Comparison of ENCODE assay signal across 25 cellular contexts in genomic region chr18:70197844-70198243, GRCh38. TPM values are rescaled to one million over a fixed set of nuclear protein-coding genes. Genes with fewer than 3 reads are reported as not detected.
DNase-seq lines count a peak whose midpoint lies in the region; ATAC-seq, FAIRE-seq and TF ChIP-seq lines count a peak whose summit lies in the region.
"Had no signal": no experiment of that assay in that cellular context is flagged by ENCODE, and none has a peak within 500 bp of the region (broad histone marks: within the 10 kb centered on the region; RNA-seq: fewer than 3 reads in every experiment).

No MANE protein-coding gene starts in this region.

- no peak for ATAC-seq in A549
- no peak for ATAC-seq in HCT116
- peak in 3 of 4 donors; percentile 43 to 59 (median 58) for ATAC-seq in right lobe of liver
- ATAC-seq in left colon = no peak
- ATAC-seq: CD8-positive, alpha-beta T cell; GM23338 had no signal

- no peaks in the 10 kb centered on the region for H3K27me3 ChIP-seq in HCT116 (ENCODE audit: insufficient read depth, low read length)
- H3K27me3 ChIP-seq in right lobe of liver = no peaks in the 10 kb centered on the region
- no peaks in the 10 kb centered on the region for H3K27me3 ChIP-seq in transverse colon

- no peak overlapping the region for H3K4me3 Mint-ChIP-seq in activated T-cell treated with anti-CD3 and anti-CD28 coated beads, Interleukin-2, amount 50 U/mL, for 24 hours
- H3K4me3 Mint-ChIP-seq: B cell; CD8-positive, alpha-beta T cell; GM23338; IgD-negative memory B cell had no signal

- in situ Hi-C loops in transverse colon (cut with MboI; ENCODE audit: low pct_ligation_motif_present in 1 of 4, low pct_unique_long_range_greater_than_20kb in 1 of 4, low sequenced_read_pairs in 3 of 4) = loop anchor here (5.0 kb wide), 3 partner anchors 234 to 249 kb away; no protein-coding TSS in a partner anchor

- WGBS in A549 (ENCODE audit: missing lambda C conversion rate) = 60% methylated on average over 3 of the region's 3 CpGs
- WGBS in right lobe of liver (ENCODE audit: insufficient coverage, low coverage, low lambda C conversion rate, missing lambda C conversion rate) = 22% methylated on average over 3 of the region's 3 CpGs
- 45% methylated on average over 3 of the region's 3 CpGs for WGBS in transverse colon (ENCODE audit: low coverage in 1 of 2), 2 donors

- H3K27ac ChIP-seq in A549 (peak overlapping the region; percentile 73 to 81), HCT116 (ENCODE audit: low read depth, low read length) (peak overlapping the region; percentile 19), right lobe of liver (no peak overlapping the region), transverse colon (no peak overlapping the region)
- H3K27ac ChIP-seq: C4-2B, RWPE1 had no signal

- no peak overlapping the region for H3K4me2 ChIP-seq in A549
- no peak overlapping the region for H3K4me2 ChIP-seq in HCT116 (ENCODE audit: low read length)
- H3K4me2 ChIP-seq: GM23338 had no signal

- no peaks in the 10 kb centered on the region for H4K20me1 ChIP-seq in HCT116 (ENCODE audit: insufficient read depth)

- intact Hi-C loops in HCT116 (cut with micrococcal nuclease) (loop anchor here (2.0 to 5.0 kb wide), 2 partner anchors 89 to 253 kb away; partner anchors contain the start of gene SOCS6), right lobe of liver (cut with DNase I) (loop anchor here in 1 of 2 donors (10.0 kb wide), 1 partner anchor 237 kb away; no protein-coding TSS in a partner anchor), left colon (cut with DNase I, micrococcal nuclease) (loop anchor here (5.0 to 10.0 kb wide), 2 partner anchors 247 to 254 kb away; no protein-coding TSS in a partner anchor), transverse colon (cut with DNase I; ENCODE audit: low total_unique reads) (loop anchor here (5.0 kb wide), 1 partner anchor 234 kb away; no protein-coding TSS in a partner anchor)

- H3K4me1 ChIP-seq in A549 (peaks cover 35% of the 10 kb centered on the region), HCT116 (ENCODE audit: control insufficient read depth in 1 of 2, insufficient read depth in 2 of 2, low read length in 2 of 2) (peaks cover 20 to 25% of the 10 kb centered on the region in 2 experiments), right lobe of liver (peaks cover 0 to 8% (median 0%) of the 10 kb centered on the region in 4 donors), transverse colon (no peaks in the 10 kb centered on the region)
- H3K4me1 ChIP-seq: HAP-1 had no signal

- peaks cover 48% of the 10 kb centered on the region for H3K4me1 Mint-ChIP-seq in activated T-cell treated with anti-CD3 and anti-CD28 coated beads, Interleukin-2, amount 50 U/mL, for 24 hours (ENCODE audit: low read depth)
- H3K4me1 Mint-ChIP-seq: GM23338 had no signal

- CTCF ChIA-PET in A549 (lab: Yijun Ruan, JAX) (interaction anchor here (1.4 to 4.5 kb wide), 2 partner anchors 235 to 253 kb away, joined by 5 to 26 read pairs; no protein-coding TSS in a partner anchor), HCT116 (lab: Charles Lee) (interaction anchor here (1.2 kb wide), 1 partner anchor 236 kb away, joined by 4 read pairs; no protein-coding TSS in a partner anchor)

- H3K9me3 ChIP-seq in A549 (no peaks in the 10 kb centered on the region), HCT116 (ENCODE audit: control insufficient read depth in 1 of 2, insufficient read depth in 1 of 2, low read depth in 1 of 2, low read length in 2 of 2) (no peaks in the 10 kb centered on the region), right lobe of liver (no peaks in the 10 kb centered on the region), transverse colon (no peaks in the 10 kb centered on the region)
- H3K9me3 ChIP-seq: HAP-1 had no signal

- no peak overlapping the region for H3K4me3 ChIP-seq in A549
- H3K4me3 ChIP-seq in HCT116 (replicated peaks in 1 of 2; ENCODE audit: low read depth in 1 of 2, low read length in 2 of 2) = no peak overlapping the region
- H3K4me3 ChIP-seq in right lobe of liver = no peak overlapping the region
- H3K4me3 ChIP-seq in transverse colon = no peak overlapping the region
- H3K4me3 ChIP-seq: GM23338, HAP-1 had no signal

- TF ChIP-seq EP300 in A549 (IDR thresholded peaks at IDR 0.05) (no peak), transverse colon (IDR thresholded peaks at IDR 0.05; ENCODE audit: low read depth) (no peak)

- H3K9me3 Mint-ChIP-seq in activated T-cell treated with anti-CD3 and anti-CD28 coated beads, Interleukin-2, amount 50 U/mL, for 24 hours = no peaks in the 10 kb centered on the region
- H3K9me3 Mint-ChIP-seq: CD8-positive, alpha-beta T cell; GM23338; IgD-negative memory B cell had no signal

- peaks cover 84% of the 10 kb centered on the region for H3K79me2 ChIP-seq in HCT116 (ENCODE audit: insufficient read depth, low read length)

- H3K27ac Mint-ChIP-seq in activated T-cell treated with anti-CD3 and anti-CD28 coated beads, Interleukin-2, amount 50 U/mL, for 24 hours = peak overlapping the region; percentile 32
- H3K27ac Mint-ChIP-seq: B cell; CD8-positive, alpha-beta T cell; GM23338; IgD-negative memory B cell had no signal

- POLR2A ChIA-PET in A549 (lab: Yijun Ruan, JAX) = no interaction called here
- POLR2A ChIA-PET in HCT116 (lab: Charles Lee) = no interaction called here

- no peaks in the 10 kb centered on the region for H3K9me2 ChIP-seq in HCT116 (ENCODE audit: insufficient read depth)

- H3K9ac ChIP-seq in HCT116 (ENCODE audit: low read length) = no peak overlapping the region

- no peak for TF ChIP-seq RAD21 in A549 (conservative IDR thresholded peaks at IDR 0.05 in 1 of 2, IDR thresholded peaks at IDR 0.05 in 1 of 2)
- TF ChIP-seq RAD21 in HCT116 (IDR thresholded peaks at IDR 0.05; ENCODE audit: low read depth) = no peak

- peaks cover 91% of the 10 kb centered on the region for H3K36me3 Mint-ChIP-seq in activated T-cell treated with anti-CD3 and anti-CD28 coated beads, Interleukin-2, amount 50 U/mL, for 24 hours (ENCODE audit: low read depth)

- H3K36me3 ChIP-seq in HCT116 (ENCODE audit: control insufficient read depth in 1 of 2, insufficient read depth in 2 of 2, low read length in 2 of 2) = peaks cover 25 to 46% of the 10 kb centered on the region in 2 experiments
- peaks cover 0 to 12% (median 5%) of the 10 kb centered on the region in 4 donors for H3K36me3 ChIP-seq in right lobe of liver
- H3K36me3 ChIP-seq in transverse colon = peaks cover 0 to 28% (median 8%) of the 10 kb centered on the region in 4 donors

- TF ChIP-seq POLR2A in A549 (IDR thresholded peaks at IDR 0.05; ENCODE audit: low read length) (no peak), HCT116 (IDR thresholded peaks at IDR 0.05; ENCODE audit: borderline replicate concordance, extremely low read depth, insufficient read depth, insufficient read length) (no peak), right lobe of liver (IDR thresholded peaks at IDR 0.05) (no peak), transverse colon (IDR thresholded peaks at IDR 0.05) (no peak)

- TF ChIP-seq CTCF in A549 (IDR thresholded peaks at IDR 0.05) (no peak), HCT116 (IDR thresholded peaks at IDR 0.05 in 2 of 3, conservative IDR thresholded peaks at IDR 0.05 in 1 of 3; ENCODE audit: borderline replicate concordance in 1 of 3, insufficient read depth in 1 of 3, low read depth in 2 of 3, low read length in 2 of 3) (no peak), right lobe of liver (IDR thresholded peaks at IDR 0.05) (no peak), transverse colon (IDR thresholded peaks at IDR 0.05) (no peak)

- no peak for DNase-seq in activated T-cell treated with anti-CD3 and anti-CD28 coated beads, Interleukin-2, amount 50 U/mL, for 24 hours
- DNase-seq in activated T-cell treated with anti-CD3 and anti-CD28 coated beads, Interleukin-2, amount 50 U/mL, for 48 hours = no peak
- DNase-seq in A549 (ENCODE audit: low read depth in 1 of 2, low spot score in 1 of 2) = no peak
- DNase-seq in HCT116 (ENCODE audit: low read depth, low spot score) = no peak
- no peak for DNase-seq in right lobe of liver
- DNase-seq in left colon = no peak
- no peak for DNase-seq in transverse colon
- no peak for DNase-seq in superior temporal gyrus (ENCODE audit: extremely low spot score)
- DNase-seq: CD8-positive, alpha-beta T cell; DMS79 treated with DMSO at 0.1 percent for 48 hours; GF-D8; NCI-H1048; NCI-H1417 treated with DMSO at 0.1 percent for 48 hours; NCI-H1694 treated with DMSO at 0.1 percent for 48 hours; NCI-H2081; NCI-H2227 treated with DMSO at 0.1 percent for 48 hours; NCI-H526 treated with DMSO at 0.1 percent for 48 hours; SHP77 treated with DMSO at 0.1 percent for 48 hours had no signal

- no peak for FAIRE-seq in A549 (lab: Jason Lieb, UNC)
- FAIRE-seq: GM12891 had no signal

- no peaks in the 10 kb centered on the region for H3K27me3 Mint-ChIP-seq in activated T-cell treated with anti-CD3 and anti-CD28 coated beads, Interleukin-2, amount 50 U/mL, for 24 hours
- H3K27me3 Mint-ChIP-seq: B cell, IgD-negative memory B cell had no signal

- no peak overlapping the region for H2AFZ ChIP-seq in HCT116 (ENCODE audit: low read depth, low read length, poor library complexity, severe bottlenecking)
- H2AFZ ChIP-seq: GM23338 had no signal

- RAD21 ChIA-PET in HCT116 (lab: Charles Lee; ENCODE audit: low non-redundant PET in 1 of 2, low total read pairs in 2 of 2, uncharacterized antibody in 2 of 2, unreplicated experiment in 2 of 2) = no interaction called here

- no TSS peak for BruUV-seq in HCT116 (replicated peaks; lab: Mats Ljungman, UMichigan)

TF ChIP-seq in HCT116, 20 proteins besides CTCF, POLR2A, EP300 and RAD21 (continues in another document):
- no peak for TF ChIP-seq SRF (IDR thresholded peaks at IDR 0.05; ENCODE audit: low read depth)
- no peak for TF ChIP-seq CBX3 (IDR thresholded peaks at IDR 0.05; ENCODE audit: low read depth)
- TF ChIP-seq TCF7L2 (IDR thresholded peaks at IDR 0.05; ENCODE audit: borderline replicate concordance, extremely low read depth, insufficient read depth, insufficient read length) = no peak
- no peak for TF ChIP-seq EZH2phosphoT487 (IDR thresholded peaks at IDR 0.05; ENCODE audit: borderline replicate concordance)

RNA-seq across cellular contexts. Expression of gene RTTN, which starts 7.6 kb away (rescaled TPM):
- polyA plus RNA-seq in A549 (2011; rRNA removed) (24.6 and 25.3 TPM in 2 replicates), A549 (2017; fragmentation: RNase III; extraction: RNeasy Plus Mini Kit Qiagen cat#74134 plus additional on column Dnase treatment) (8.4 to 9.9 TPM (median 9.5 TPM) in 3 replicates)
- 6.2 and 7.3 TPM in 2 replicates for polyA plus RNA-seq in A549 (2012; cell fraction: cytosol; rRNA removed)
- 10.2 and 16.1 TPM in 2 replicates for polyA plus RNA-seq in A549 (2012; cell fraction: nucleus; rRNA removed)
- 58.9 and 61.8 TPM in 2 replicates for polyA minus RNA-seq in A549 (2011; rRNA and poly(A)+ RNA removed)
- total RNA-seq in HCT116 (2021; ENCODE audit: unreplicated experiment) (41.2 TPM), right lobe of liver (1 to 10 TPM; 2.3 to 7.4 (median 6.5) TPM), left colon (10 to 100 TPM in 1 of 2 donors, 1 to 10 TPM in 1; 7.1 to 10.0 TPM), transverse colon (10 to 100 TPM in 3 of 4 donors, 1 to 10 TPM in 1; 9.7 to 18.7 (median 13.1) TPM)
- 10.7 and 14.0 TPM in 2 replicates for polyA plus RNA-seq in HCT116 (2012)

Comparison
In these comparisons a context has a peak if more than half of its experiments do, and no peak if none do; other contexts are left out.
1. ATAC-seq: peak in right lobe of liver (3 of 4); none in A549 (0 of 2), HCT116 (single experiment) and left colon (single experiment).
2. H3K27ac ChIP-seq: peak in A549 (2 of 2) and HCT116 (single experiment); none in right lobe of liver (0 of 3) and transverse colon (0 of 4).